22 cellular contexts compared by ENCODE assay signal in the genomic region with DNA sequence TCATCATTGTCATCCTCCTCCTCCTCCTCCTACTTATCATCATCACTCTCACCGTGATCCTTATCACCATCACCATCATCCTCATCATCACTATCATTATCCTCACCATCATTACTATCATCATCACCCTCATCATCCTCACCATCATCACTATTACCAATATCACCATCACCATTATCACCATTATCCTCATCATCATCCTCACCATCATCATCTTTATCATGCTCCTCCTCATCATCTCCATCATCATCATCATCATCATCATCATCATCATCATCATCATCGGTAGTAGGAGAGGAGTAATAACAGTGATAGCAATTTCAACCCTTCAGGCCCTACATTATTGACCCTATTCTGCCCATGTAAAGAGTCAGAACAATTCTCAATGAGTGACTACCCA.
DNase-seq lines count a peak whose midpoint lies in the region; ATAC-seq, FAIRE-seq and TF ChIP-seq lines count a peak whose summit lies in the region.
"Had no signal": no experiment of that assay in that cellular context is flagged by ENCODE, and none has a peak within 500 bp of the region (broad histone marks: within the 10 kb centered on the region; RNA-seq: fewer than 3 reads in every experiment).

No MANE protein-coding gene starts in this region.

- no peak for TF ChIP-seq POLR2A in HepG2 (IDR thresholded peaks at IDR 0.05; ENCODE audit: insufficient read depth in 1 of 2, low read depth in 2 of 2, low read length in 2 of 2)
- no peak for TF ChIP-seq POLR2A in right lobe of liver (IDR thresholded peaks at IDR 0.05)
- no peak for TF ChIP-seq POLR2A in IMR-90 (IDR thresholded peaks at IDR 0.05; ENCODE audit: low read depth, low read length)
- TF ChIP-seq POLR2A in H1 (IDR thresholded peaks at IDR 0.05; ENCODE audit: control extremely low read depth in 1 of 2, low read depth in 2 of 2, low read length in 2 of 2): no peak

- no peaks in the 10 kb centered on the region for H3K79me2 ChIP-seq in HepG2 (ENCODE audit: insufficient read depth, low read length)
- H3K79me2 ChIP-seq in H1 (ENCODE audit: control insufficient read depth in 1 of 2, insufficient read depth in 2 of 2, low read length in 2 of 2): no peaks in the 10 kb centered on the region

- 45% methylated on average over 2 of the region's 2 CpGs for WGBS in HepG2 (ENCODE audit: low lambda C conversion rate)
- 79% methylated on average over 2 of the region's 2 CpGs for WGBS in right lobe of liver (ENCODE audit: insufficient coverage, low coverage, low lambda C conversion rate, missing lambda C conversion rate)
- WGBS in IMR-90 (ENCODE audit: extremely low coverage in 2 of 2, insufficient read length in 1 of 2), 2 experiments: 63% methylated on average over 1 of the region's 2 CpGs; no CpG with 5 or more reads in 1 of the 2 experiments
- 96 to 100% methylated on average over 1 to 2 of the region's 2 CpGs for WGBS in H1 (ENCODE audit: extremely low coverage in 1 of 2, insufficient coverage in 1 of 2, insufficient read length in 1 of 2, insufficient replicate concordance in 2 of 2, low coverage in 1 of 2, low lambda C conversion rate in 2 of 2, missing lambda C conversion rate in 1 of 2), 2 experiments
- WGBS in right cardiac atrium: 91% methylated on average over 2 of the region's 2 CpGs

- H2BK5ac ChIP-seq in IMR-90 (ENCODE audit: low read depth, low read length, poor library complexity, severe bottlenecking) (peak overlapping the region; percentile 33), H1 (ENCODE audit: low read depth, low read length) (no peak overlapping the region)

- dilution Hi-C loops in IMR-90 (cut with HindIII; ENCODE audit: low sequenced_read_pairs, unreplicated experiment): no loop called here

- H2BK15ac ChIP-seq in IMR-90 (ENCODE audit: low read depth, low read length) (no peak overlapping the region), H1 (ENCODE audit: low read length) (no peak overlapping the region)

- H4K20me1 ChIP-seq in HepG2 (ENCODE audit: insufficient read depth, low read length) (no peaks in the 10 kb centered on the region), IMR-90 (ENCODE audit: insufficient read depth, low read length) (no peaks in the 10 kb centered on the region), H1 (replicated peaks in 1 of 2; ENCODE audit: control insufficient read depth in 1 of 2, insufficient read depth in 2 of 2, low read length in 2 of 2) (no peaks in the 10 kb centered on the region)
- H4K20me1 ChIP-seq: BLaER1 treated with 17β-estradiol and CSF1 and Interleukin-3, amounts not matched to agents 10 nM and 100 nM had no signal

- no peak overlapping the region for H3K27ac ChIP-seq in HepG2 (ENCODE audit: extremely low read length, insufficient read depth, low read length)
- no peak overlapping the region for H3K27ac ChIP-seq in right lobe of liver
- H3K27ac ChIP-seq in IMR-90 (ENCODE audit: insufficient read depth, low read length): no peak overlapping the region
- H3K27ac ChIP-seq in H1 (ENCODE audit: low read depth, low read length): no peak overlapping the region
- H3K27ac ChIP-seq in right cardiac atrium (ENCODE audit: low read length): no peak overlapping the region
- H3K27ac ChIP-seq: 22Rv1; A549; BLaER1 treated with 17β-estradiol and CSF1 and Interleukin-3, amounts not matched to agents 10 nM and 100 nM; C4-2B had no signal

- H2BK12ac ChIP-seq in H1 (ENCODE audit: low read depth, low read length): no peak overlapping the region

- H3K4me2 ChIP-seq in HepG2 (ENCODE audit: low read depth, low read length): no peak overlapping the region
- no peak overlapping the region for H3K4me2 ChIP-seq in IMR-90 (ENCODE audit: low read depth, low read length)
- H3K4me2 ChIP-seq in H1 (ENCODE audit: insufficient read depth in 1 of 2, low read depth in 2 of 2, low read length in 2 of 2): no peak overlapping the region
- H3K4me2 ChIP-seq: A549; BLaER1 treated with 17β-estradiol and CSF1 and Interleukin-3, amounts not matched to agents 10 nM and 100 nM had no signal

- no peak overlapping the region for H2BK120ac ChIP-seq in IMR-90 (ENCODE audit: low read depth, low read length)
- no peak overlapping the region for H2BK120ac ChIP-seq in H1 (replicated peaks; ENCODE audit: low read depth, low read length)

- no peak overlapping the region for H2AFZ ChIP-seq in HepG2 (ENCODE audit: low read length)
- no peak overlapping the region for H2AFZ ChIP-seq in IMR-90 (replicated peaks; ENCODE audit: low read length, poor library complexity)
- H2AFZ ChIP-seq in H1 (ENCODE audit: low read length): no peak overlapping the region

- H3K4me3 ChIP-seq in HepG2 (replicated peaks in 1 of 3; ENCODE audit: insufficient read depth in 1 of 3, low read depth in 2 of 3, low read length in 3 of 3) (no peak overlapping the region), right lobe of liver (no peak overlapping the region), IMR-90 (ENCODE audit: insufficient read depth, low read depth, low read length) (no peak overlapping the region), H1 (ENCODE audit: extremely low read depth in 1 of 4, insufficient read depth in 2 of 4, low read depth in 3 of 4, low read length in 4 of 4) (no peak overlapping the region), right cardiac atrium (ENCODE audit: low read length) (no peak overlapping the region)
- H3K4me3 ChIP-seq: A549; BLaER1 treated with 17β-estradiol and CSF1 and Interleukin-3, amounts not matched to agents 10 nM and 100 nM; GM12878 had no signal

- H3K9me1 ChIP-seq in IMR-90 (ENCODE audit: insufficient read depth, low read length): peaks cover 2% of the 10 kb centered on the region; the same call in 1 of the 2 replicates

- no peaks in the 10 kb centered on the region for H3K9me3 ChIP-seq in HepG2 (ENCODE audit: low read length)
- no peaks in the 10 kb centered on the region for H3K9me3 ChIP-seq in right lobe of liver
- peaks cover 5% of the 10 kb centered on the region for H3K9me3 ChIP-seq in IMR-90 (ENCODE audit: control insufficient read depth, insufficient read depth, low read length)
- peaks cover 11 to 18% of the 10 kb centered on the region in 2 experiments for H3K9me3 ChIP-seq in H1 (ENCODE audit: insufficient read depth in 2 of 2, low read depth in 1 of 2, low read length in 1 of 2)
- no peaks in the 10 kb centered on the region for H3K9me3 ChIP-seq in right cardiac atrium (ENCODE audit: control insufficient read depth, low read length)
- H3K9me3 ChIP-seq: A549 had no signal

- H2BK20ac ChIP-seq in IMR-90 (ENCODE audit: low read depth, low read length): no peak overlapping the region
- H2BK20ac ChIP-seq in H1 (ENCODE audit: low read length): no peak overlapping the region

- no peak overlapping the region for H2AK5ac ChIP-seq in IMR-90 (ENCODE audit: low read depth, low read length)
- H2AK5ac ChIP-seq in H1 (ENCODE audit: low read depth, low read length): no peak overlapping the region

- H4K8ac ChIP-seq in IMR-90 (ENCODE audit: low read depth in 2 of 2, low read length in 2 of 2): no peak overlapping the region
- no peak overlapping the region for H4K8ac ChIP-seq in H1 (ENCODE audit: extremely low read depth, insufficient read depth, low read length)

- no peaks in the 10 kb centered on the region for H3K79me1 ChIP-seq in IMR-90 (ENCODE audit: low read depth in 1 of 2, low read length in 2 of 2)
- no peaks in the 10 kb centered on the region for H3K79me1 ChIP-seq in H1 (ENCODE audit: low read depth, low read length)

- H3K18ac ChIP-seq in IMR-90 (ENCODE audit: low read depth, low read length): no peak overlapping the region
- no peak overlapping the region for H3K18ac ChIP-seq in H1 (ENCODE audit: extremely low read depth, low read length)

- H3K23me2 ChIP-seq in H1 (ENCODE audit: low read depth, low read length): no peaks in the 10 kb centered on the region; the same call in 1 of the 2 replicates

- TF ChIP-seq RAD21 in HepG2 (CRISPR knock-in tag; IDR thresholded peaks at IDR 0.05) (no peak), IMR-90 (IDR thresholded peaks at IDR 0.05; ENCODE audit: low read length) (no peak), H1 (IDR thresholded peaks at IDR 0.05 in 1 of 2, conservative IDR thresholded peaks at IDR 0.05 in 1 of 2; ENCODE audit: low read depth in 2 of 2, low read length in 2 of 2) (no peak)

- H4K5ac ChIP-seq in IMR-90 (ENCODE audit: low read depth, low read length): no peak overlapping the region
- no peak overlapping the region for H4K5ac ChIP-seq in H1 (ENCODE audit: insufficient read length, low read depth, low read length)

- POLR2A ChIA-PET in HepG2 (lab: Yijun Ruan, JAX) (no interaction called here), IMR-90 (lab: Charles Lee; ENCODE audit: unreplicated experiment) (no interaction called here), H1 (lab: Charles Lee; ENCODE audit: partially characterized antibody) (no interaction called here)

- FAIRE-seq in HepG2 (lab: Jason Lieb, UNC): no peak
- FAIRE-seq in H1 (lab: Jason Lieb, UNC): no peak
- FAIRE-seq: A549, GM12878 had no signal

- DNase-seq in HepG2 (ENCODE audit: low spot score) (no peak), right lobe of liver (no peak), IMR-90 (no peak), H1 (ENCODE audit: low read depth in 1 of 2, low spot score in 2 of 2) (no peak), right cardiac atrium (no peak), NCI-H524 treated with DMSO at 0.1 percent for 48 hours (lab: John Stamatoyannopoulos, UW) (no peak)
- DNase-seq: AML-193; CD4-positive, alpha-beta T cell; CD8-positive, alpha-beta T cell; DMS 273 treated with DMSO at 0.1 percent for 48 hours; DMS153; DMS53; DMS79; DND-41; EL; GDM1 had no signal

- in situ Hi-C loops in HepG2 (cut with HindIII; ENCODE audit: extremely low pct_ligation_motif_present, low pct_unique_long_range_greater_than_20kb): no loop called here
- in situ Hi-C loops in IMR-90 (cut with MboI; ENCODE audit: low sequenced_read_pairs): no loop called here

- TF ChIP-seq CTCF in HepG2 (CRISPR knock-in tag; IDR thresholded peaks at IDR 0.05): no peak
- TF ChIP-seq CTCF in right lobe of liver (IDR thresholded peaks at IDR 0.05): no peak
- no peak for TF ChIP-seq CTCF in IMR-90 (conservative IDR thresholded peaks at IDR 0.05; ENCODE audit: low read depth, low read length)
- no peak for TF ChIP-seq CTCF in H1 (IDR thresholded peaks at IDR 0.05; ENCODE audit: control extremely low read depth in 1 of 3, insufficient read depth in 1 of 3, low read depth in 1 of 3, low read length in 3 of 3)

- H2AK9ac ChIP-seq in IMR-90 (replicated peaks; ENCODE audit: low read depth, low read length, poor library complexity): no peak overlapping the region

- no peak for ATAC-seq in HepG2
- ATAC-seq in right lobe of liver: no peak
- ATAC-seq in IMR-90 (ENCODE audit: low read depth): no peak
- ATAC-seq in right cardiac atrium: no peak
- ATAC-seq in GM19035 (IDR thresholded peaks at IDR 0.05; ENCODE audit: unreplicated experiment): no peak
- ATAC-seq: A549; CD8-positive, alpha-beta T cell; GM12878 had no signal

- intact Hi-C loops in HepG2 (cut with micrococcal nuclease; ENCODE audit: unreplicated experiment) (no loop called here), right lobe of liver (cut with DNase I) (no loop called here), IMR-90 (cut with micrococcal nuclease) (no loop called here), right cardiac atrium (cut with DNase I) (no loop called here)

- TF ChIP-seq EP300 in HepG2 (IDR thresholded peaks at IDR 0.05; ENCODE audit: low read depth in 2 of 2, low read length in 2 of 2) (no peak), HepG2 (CRISPR knock-in tag; IDR thresholded peaks at IDR 0.05; ENCODE audit: borderline replicate concordance) (no peak), H1 (IDR thresholded peaks at IDR 0.05; ENCODE audit: borderline replicate concordance in 1 of 2, low read depth in 2 of 2, low read length in 2 of 2) (no peak)

- no peak overlapping the region for H3K9ac ChIP-seq in HepG2 (ENCODE audit: insufficient read depth, low read depth, low read length)
- H3K9ac ChIP-seq in IMR-90 (ENCODE audit: low read depth, low read length): no peak overlapping the region
- H3K9ac ChIP-seq in H1 (replicated peaks in 1 of 4; ENCODE audit: extremely low read depth in 1 of 4, low read depth in 3 of 4, low read length in 3 of 4): no peak overlapping the region
- H3K9ac ChIP-seq: BLaER1 treated with 17β-estradiol and CSF1 and Interleukin-3, amounts not matched to agents 10 nM and 100 nM had no signal

- H3K56ac ChIP-seq in IMR-90 (ENCODE audit: extremely low read depth, insufficient read depth, low read length): no peak overlapping the region; the same call in 1 of the 2 replicates
- H3K56ac ChIP-seq in H1 (replicated peaks; ENCODE audit: insufficient read length, low read depth, low read length): peak overlapping the region; percentile 64

- H3K23ac ChIP-seq in IMR-90 (ENCODE audit: low read depth, low read length) (no peak overlapping the region), H1 (ENCODE audit: insufficient read length) (no peak overlapping the region)

- H3K36me3 ChIP-seq in HepG2 (replicated peaks in 1 of 2; ENCODE audit: control insufficient read depth in 1 of 2, insufficient read depth in 2 of 2, low read length in 2 of 2) (no peaks in the 10 kb centered on the region), right lobe of liver (no peaks in the 10 kb centered on the region), IMR-90 (ENCODE audit: control insufficient read depth, insufficient read depth, low read length) (no peaks in the 10 kb centered on the region), H1 (ENCODE audit: control insufficient read depth in 2 of 4, insufficient read depth in 4 of 4, low read length in 3 of 4) (peaks cover 0 to 4% (median 0%) of the 10 kb centered on the region in 4 experiments; a peak in 2 of 8 replicates)
- H3K36me3 ChIP-seq: BLaER1 treated with 17β-estradiol and CSF1 and Interleukin-3, amounts not matched to agents 10 nM and 100 nM had no signal

- BruUV-seq in HepG2 (replicated peaks; lab: Mats Ljungman, UMichigan) (no TSS peak), IMR-90 (replicated peaks; lab: Mats Ljungman, UMichigan) (no TSS peak)

- CTCF ChIA-PET in HepG2 (lab: Yijun Ruan, JAX; ENCODE audit: low intra/inter-chr PET ratio, low total read pairs) (no interaction called here), IMR-90 (lab: Yijun Ruan, JAX) (no interaction called here), H1 (lab: Charles Lee; ENCODE audit: partially characterized antibody) (no interaction called here)

- H3K4me1 ChIP-seq in HepG2 (ENCODE audit: insufficient read depth, low read length) (no peaks in the 10 kb centered on the region), right lobe of liver (no peaks in the 10 kb centered on the region), IMR-90 (ENCODE audit: control insufficient read depth, insufficient read depth, low read length) (no peaks in the 10 kb centered on the region; the same call in 1 of the 2 replicates), H1 (replicated peaks in 1 of 4; ENCODE audit: control insufficient read depth in 3 of 4, insufficient read depth in 4 of 4, low read length in 3 of 4) (no peaks in the 10 kb centered on the region), right cardiac atrium (ENCODE audit: control insufficient read depth, insufficient read depth, low read length) (peaks cover 2% of the 10 kb centered on the region)
- H3K4me1 ChIP-seq: A549 had no signal

- H3K4ac ChIP-seq in IMR-90 (ENCODE audit: low read depth, low read length) (no peak overlapping the region), H1 (replicated peaks; ENCODE audit: insufficient read length, low read depth, low read length) (no peak overlapping the region)

- H3K14ac ChIP-seq in IMR-90 (replicated peaks; ENCODE audit: low read depth, low read length): no peak overlapping the region
- no peak overlapping the region for H3K14ac ChIP-seq in H1 (ENCODE audit: insufficient read length)

- no peak overlapping the region for H4K91ac ChIP-seq in IMR-90 (ENCODE audit: insufficient read depth, low read depth, low read length)
- no peak overlapping the region for H4K91ac ChIP-seq in H1 (replicated peaks; ENCODE audit: insufficient read length, low read length)

- H3K27me3 ChIP-seq in HepG2 (ENCODE audit: control insufficient read depth in 1 of 2, insufficient read depth in 2 of 2, low read length in 2 of 2) (0 out of 5 replicates have a peak, but pooled peaks cover 0 to 2% of the 10 kb centered on the region in 2 experiments), right lobe of liver (no peaks in the 10 kb centered on the region), IMR-90 (ENCODE audit: control insufficient read depth, insufficient read depth, low read length) (no peaks in the 10 kb centered on the region; the same call in 1 of the 2 replicates), H1 (replicated peaks in 1 of 4; ENCODE audit: control insufficient read depth in 3 of 4, extremely low read depth in 1 of 4, insufficient read depth in 3 of 4, low read length in 3 of 4) (no peaks in the 10 kb centered on the region; a peak in 1 of 7 replicates), right cardiac atrium (ENCODE audit: control insufficient read depth, insufficient read depth) (no peaks in the 10 kb centered on the region)
- H3K27me3 ChIP-seq: BLaER1 treated with 17β-estradiol and CSF1 and Interleukin-3, amounts not matched to agents 10 nM and 100 nM had no signal
